ENCODE assay signal across 19 cellular contexts in genomic region chrX:30949554-30949953, GRCh38.
DNase-seq lines count a peak whose midpoint lies in the region; ATAC-seq and TF ChIP-seq lines count a peak whose summit lies in the region.
"Had no signal": no experiment of that assay in that cellular context is flagged by ENCODE, and none has a peak within 500 bp of the region (broad histone marks: within the 10 kb centered on the region; RNA-seq: fewer than 3 reads in every experiment).

No MANE protein-coding gene starts in this region.

- H4K5ac ChIP-seq in H9 (ENCODE audit: insufficient read length, low read depth, low read length) = no peak overlapping the region

- H3K79me1 ChIP-seq in H9 (ENCODE audit: insufficient read depth, low read depth, low read length, poor library complexity, severe bottlenecking) = no peaks in the 10 kb centered on the region

- peaks cover 50 to 57% of the 10 kb centered on the region in 2 experiments for H3K9me3 Mint-ChIP-seq in H9
- peaks cover 38% of the 10 kb centered on the region for H3K9me3 Mint-ChIP-seq in endodermal cell
- H3K9me3 Mint-ChIP-seq in activated CD8-positive, alpha-beta memory T cell treated with anti-CD3 and anti-CD28 coated beads, Interleukin-2, amount 10 ng/mL, durations not matched to agents 7 days and 5 days (ENCODE audit: low read depth) = no peaks in the 10 kb centered on the region

- H2BK12ac ChIP-seq in H9 (ENCODE audit: insufficient read length, low read depth, low read length) = no peak overlapping the region

- H3K4me3 Mint-ChIP-seq in H9 (no peak overlapping the region; a peak in 1 of 5 replicates), endodermal cell (no peak overlapping the region)
- no peak overlapping the region for H3K4me3 Mint-ChIP-seq in activated CD8-positive, alpha-beta memory T cell treated with anti-CD3 and anti-CD28 coated beads, Interleukin-2, amount 10 ng/mL, durations not matched to agents 7 days and 5 days
- H3K4me3 Mint-ChIP-seq: CD4-positive, CD25-positive, alpha-beta regulatory T cell had no signal

- no peak overlapping the region for H3K56ac ChIP-seq in H9 (ENCODE audit: insufficient read length, low read depth, low read length)

- no peaks in the 10 kb centered on the region for H4K20me1 ChIP-seq in H9 (ENCODE audit: control insufficient read depth, insufficient read depth, insufficient read length)

- H3K79me2 ChIP-seq in H9 (ENCODE audit: insufficient read depth, low read length) = no peaks in the 10 kb centered on the region

- H3K36me3 ChIP-seq in WERI-Rb-1 (no peaks in the 10 kb centered on the region), endodermal cell (ENCODE audit: control insufficient read depth, insufficient read depth, low read length) (no peaks in the 10 kb centered on the region)

- no peak overlapping the region for H3K14ac ChIP-seq in H9 (ENCODE audit: insufficient read depth, low read length)

- no peak overlapping the region for H3K4me2 ChIP-seq in H9 (ENCODE audit: insufficient read depth, insufficient read length, low read length)
- H3K4me2 ChIP-seq: KMS-11 had no signal

- H2BK5ac ChIP-seq in H9 (ENCODE audit: insufficient read length, low read length) = no peak overlapping the region

- H3K27me3 ChIP-seq in H9 (ENCODE audit: insufficient read depth, low read length) (no peaks in the 10 kb centered on the region), WERI-Rb-1 (ENCODE audit: insufficient read depth, low read depth, severe bottlenecking) (no peaks in the 10 kb centered on the region), endodermal cell (ENCODE audit: control insufficient read depth, insufficient read depth, low read length, poor library complexity, severe bottlenecking) (no peaks in the 10 kb centered on the region)

- CTCF ChIA-PET in activated CD8-positive, alpha-beta memory T cell treated with anti-CD3 and anti-CD28 coated beads, Interleukin-2, amount 10 ng/mL, durations not matched to agents 7 days and 5 days (lab: Charles Lee) = no interaction called here

- peaks cover 0 to 6% (median 0%) of the 10 kb centered on the region in 3 experiments; a peak in 3 of 7 replicates for H3K36me3 Mint-ChIP-seq in H9 (ENCODE audit: insufficient read depth in 1 of 3, low read depth in 3 of 3)
- no peaks in the 10 kb centered on the region for H3K36me3 Mint-ChIP-seq in endodermal cell (ENCODE audit: low read depth)
- H3K36me3 Mint-ChIP-seq in activated CD8-positive, alpha-beta memory T cell treated with anti-CD3 and anti-CD28 coated beads, Interleukin-2, amount 10 ng/mL, durations not matched to agents 7 days and 5 days = no peaks in the 10 kb centered on the region
- H3K36me3 Mint-ChIP-seq: CD4-positive, CD25-positive, alpha-beta regulatory T cell had no signal

- no peak overlapping the region for H2AFZ ChIP-seq in H9 (ENCODE audit: low read length)

- H3K27ac Mint-ChIP-seq in H9 = no peak overlapping the region
- H3K27ac Mint-ChIP-seq in endodermal cell = no peak overlapping the region
- H3K27ac Mint-ChIP-seq in activated CD8-positive, alpha-beta memory T cell treated with anti-CD3 and anti-CD28 coated beads, Interleukin-2, amount 10 ng/mL, durations not matched to agents 7 days and 5 days = no peak overlapping the region
- H3K27ac Mint-ChIP-seq: CD4-positive, CD25-positive, alpha-beta regulatory T cell had no signal

- H4K91ac ChIP-seq in H9 (ENCODE audit: insufficient read length, low read depth, low read length) = no peak overlapping the region

- H2BK20ac ChIP-seq in H9 (ENCODE audit: low read depth, low read length, poor library complexity, severe bottlenecking) = no peak overlapping the region

- no peak overlapping the region for H2AK5ac ChIP-seq in H9 (ENCODE audit: insufficient read length, low read length)

- H3K4ac ChIP-seq in H9 (ENCODE audit: low read depth, low read length) = no peak overlapping the region

- H4K8ac ChIP-seq in H9 (replicated peaks; ENCODE audit: insufficient read length, low read depth, low read length) = no peak overlapping the region

- H3K9me3 ChIP-seq in H9 (ENCODE audit: control insufficient read depth, low read depth, low read length) = no peaks in the 10 kb centered on the region
- peaks cover 3% of the 10 kb centered on the region for H3K9me3 ChIP-seq in WERI-Rb-1 (ENCODE audit: severe bottlenecking)
- peaks cover 9% of the 10 kb centered on the region for H3K9me3 ChIP-seq in endodermal cell (ENCODE audit: control insufficient read depth, low read length)

- no peak overlapping the region for H3T11ph ChIP-seq in H9 (ENCODE audit: low read length)

- no peak overlapping the region for H3K23ac ChIP-seq in H9 (ENCODE audit: insufficient read length, low read depth, low read length)

- H3K27me3 Mint-ChIP-seq in H9 (ENCODE audit: low read depth) (no peaks in the 10 kb centered on the region; the same call in 1 of the 2 replicates), endodermal cell (ENCODE audit: insufficient read depth) (no peaks in the 10 kb centered on the region)
- no peaks in the 10 kb centered on the region for H3K27me3 Mint-ChIP-seq in activated CD8-positive, alpha-beta memory T cell treated with anti-CD3 and anti-CD28 coated beads, Interleukin-2, amount 10 ng/mL, durations not matched to agents 7 days and 5 days
- H3K27me3 Mint-ChIP-seq: CD4-positive, CD25-positive, alpha-beta regulatory T cell had no signal

- H3K23me2 ChIP-seq in H9 (ENCODE audit: insufficient read length, low read depth, low read length, poor library complexity, severe bottlenecking) = no peaks in the 10 kb centered on the region

- no peak overlapping the region for H3K4me3 ChIP-seq in WERI-Rb-1 (ENCODE audit: low read depth, low read length)
- no peak overlapping the region for H3K4me3 ChIP-seq in endodermal cell (ENCODE audit: low read length)
- no peak overlapping the region for H3K4me3 ChIP-seq in retinal pigment epithelial cell (ENCODE audit: low read length)
- H3K4me3 ChIP-seq: GM12878 had no signal

- H3K4me1 Mint-ChIP-seq in H9 = no peaks in the 10 kb centered on the region
- no peaks in the 10 kb centered on the region for H3K4me1 Mint-ChIP-seq in endodermal cell
- H3K4me1 Mint-ChIP-seq in activated CD8-positive, alpha-beta memory T cell treated with anti-CD3 and anti-CD28 coated beads, Interleukin-2, amount 10 ng/mL, durations not matched to agents 7 days and 5 days = no peaks in the 10 kb centered on the region
- H3K4me1 Mint-ChIP-seq: CD4-positive, CD25-positive, alpha-beta regulatory T cell had no signal

- no peak for ATAC-seq in activated CD8-positive, alpha-beta memory T cell treated with anti-CD3 and anti-CD28 coated beads, Interleukin-2, amount 10 ng/mL, durations not matched to agents 7 days and 5 days
- ATAC-seq: GM12878, Panc1, SK-N-SH treated with all-trans-retinoic acid at 6 μM for 48 hours had no signal

- no peak overlapping the region for H2BK120ac ChIP-seq in H9 (ENCODE audit: low read depth, low read length, poor library complexity, severe bottlenecking)

- DNase-seq in H9 (peak; percentile 30), WERI-Rb-1 (peak; percentile 33), endodermal cell (peak; percentile 61), retinal pigment epithelial cell (ENCODE audit: low read depth) (no peak), A172 (ENCODE audit: low spot score) (no peak), GDM1 (lab: John Stamatoyannopoulos, UW) (no peak)
- no peak for DNase-seq in activated CD8-positive, alpha-beta memory T cell treated with anti-CD3 and anti-CD28 coated beads, Interleukin-2, amount 10 ng/mL, durations not matched to agents 7 days and 5 days
- DNase-seq: CD4-positive, CD25-positive, alpha-beta regulatory T cell; DMS79; NCI-H1092 treated with DMSO at 0.1 percent for 48 hours; NCI-H1436 treated with DMSO at 0.1 percent for 48 hours; NCI-H1930; NCI-H226; NCI-H510A treated with DMSO at 0.1 percent for 48 hours; NCI-H748 treated with DMSO at 0.1 percent for 48 hours had no signal

- H3K4me1 ChIP-seq in H9 (ENCODE audit: insufficient read depth, low read length) (no peaks in the 10 kb centered on the region), endodermal cell (ENCODE audit: control insufficient read depth, insufficient read depth, low read length) (no peaks in the 10 kb centered on the region)

- TF ChIP-seq CTCF in H9 (conservative IDR thresholded peaks at IDR 0.05) = peak; percentile 43; the same call in 2 of the 3 replicates
- TF ChIP-seq CTCF in WERI-Rb-1 (IDR thresholded peaks at IDR 0.05; ENCODE audit: low read depth, low read length) = peak; percentile 44; the same call in 1 of the 2 replicates
- peak; percentile 63 for TF ChIP-seq CTCF in endodermal cell (conservative IDR thresholded peaks at IDR 0.05)
- TF ChIP-seq CTCF in retinal pigment epithelial cell (conservative IDR thresholded peaks at IDR 0.05; ENCODE audit: low read depth, low read length) = peak; percentile 27

- H3K27ac ChIP-seq in H9 (ENCODE audit: insufficient read length, low read depth, low read length) = no peak overlapping the region
- H3K27ac ChIP-seq in WERI-Rb-1 = peak overlapping the region; percentile 79
- H3K27ac ChIP-seq in endodermal cell (ENCODE audit: low read depth, low read length) = no peak overlapping the region
- H3K27ac ChIP-seq: KMS-11 had no signal

- no CpG with 5 or more reads among the region's 4 CpGs for WGBS in H9 (ENCODE audit: extremely low coverage, insufficient read length, low lambda C conversion rate)
- WGBS in endodermal cell (ENCODE audit: insufficient coverage in 1 of 2, insufficient read length in 1 of 2), 2 experiments = 94 to 100% methylated on average over 1 to 4 of the region's 4 CpGs

- H3K9ac ChIP-seq in H9 (ENCODE audit: extremely low read depth, insufficient read length, low read length) (no peak overlapping the region), endodermal cell (ENCODE audit: extremely low read depth, low read length, poor library complexity, severe bottlenecking) (no peak overlapping the region)
- H3K9ac ChIP-seq: KMS-11 had no signal

- H3K18ac ChIP-seq in H9 (ENCODE audit: insufficient read length, low read depth, low read length) = no peak overlapping the region

- H2BK15ac ChIP-seq in H9 (ENCODE audit: low read depth, low read length) = no peak overlapping the region

Comparison
In these comparisons a context has a peak if more than half of its experiments do, and no peak if none do; other contexts are left out.
1. DNase-seq: peak in H9 (single experiment), WERI-Rb-1 (single experiment) and endodermal cell (single experiment); none in retinal pigment epithelial cell (single experiment), A172 (single experiment), activated CD8-positive, alpha-beta memory T cell treated with anti-CD3 and anti-CD28 coated beads, Interleukin-2, amount 10 ng/mL, durations not matched to agents 7 days and 5 days (single experiment) and GDM1 (single experiment).
2. Peak in every context shown above with its lines, with median percentiles within 50 percentile points of each other: CTCF ChIP-seq.